8 cellular contexts compared by ENCODE assay signal in genomic region chr3:194323785-194324735, GRCh38. TPM values are rescaled to one million over a fixed set of nuclear protein-coding genes. Genes with fewer than 3 reads are reported as not detected.
DNase-seq lines count a peak whose midpoint lies in the region; ATAC-seq, FAIRE-seq and TF ChIP-seq lines count a peak whose summit lies in the region.

No MANE protein-coding gene starts in this region.

- FAIRE-seq in kidney (lab: Jason Lieb, UNC): no peak

- intact Hi-C loops in kidney (cut with DNase I): no loop called here

- H3K36me3 ChIP-seq in kidney (ENCODE audit: control insufficient read depth in 1 of 2, insufficient read depth in 2 of 2, low read length in 2 of 2) (no peaks in the 10 kb centered on the region), stomach smooth muscle (ENCODE audit: control insufficient read depth in 2 of 2, insufficient read depth in 2 of 2, low read length in 2 of 2) (no peaks in the 10 kb centered on the region)

- H3K27me3 ChIP-seq in stomach smooth muscle (ENCODE audit: control insufficient read depth in 1 of 2, insufficient read depth in 2 of 2, low read length in 2 of 2): no peaks in the 10 kb centered on the region

- H3K4me3 ChIP-seq in GM12875 (ENCODE audit: low read depth, low read length) (peak overlapping the region; percentile 44), kidney (ENCODE audit: low read length in 2 of 2) (peak overlapping the region; percentile 12 to 22), stomach smooth muscle (ENCODE audit: low read length in 2 of 2) (peak overlapping the region; percentile 72 to 74)

- H3K9me3 ChIP-seq in kidney (ENCODE audit: control insufficient read depth in 1 of 2, low read length in 2 of 2) (peaks cover 0 to 3% of the 10 kb centered on the region in 2 donors), stomach smooth muscle (ENCODE audit: control insufficient read depth in 2 of 2, low read length in 2 of 2) (peaks cover 2 to 6% of the 10 kb centered on the region in 2 donors)

- H3K4me1 ChIP-seq in kidney (ENCODE audit: control insufficient read depth in 1 of 2, insufficient read depth in 1 of 2, low read depth in 1 of 2, low read length in 2 of 2) (peaks cover 5 to 11% of the 10 kb centered on the region in 2 donors), stomach smooth muscle (ENCODE audit: control insufficient read depth, insufficient read depth, low read length) (peaks cover 12% of the 10 kb centered on the region)

- no peak overlapping the region for H3K27ac Mint-ChIP-seq in activated naive CD4-positive, alpha-beta T cell treated with anti-CD3 and anti-CD28 coated beads, Interleukin-2, amount 50 U/mL, for 72 hours

- ATAC-seq in HG03280 (IDR thresholded peaks at IDR 0.05; ENCODE audit: unreplicated experiment): peak; percentile 43
- peak; percentile 53 to 76 for ATAC-seq in activated naive CD4-positive, alpha-beta T cell treated with anti-CD3 and anti-CD28 coated beads, Interleukin-2, amount 50 U/mL, for 72 hours

- DNase-seq in activated naive CD4-positive, alpha-beta T cell treated with anti-CD3 and anti-CD28 coated beads, Interleukin-2, amount 50 U/mL, for 72 hours (ENCODE audit: low spot score in 2 of 2): peak in 1 of 2 donors; percentile 45
- DNase-seq in kidney (no peak), SHP77 (lab: John Stamatoyannopoulos, UW) (no peak), GF-D8 (lab: John Stamatoyannopoulos, UW) (no peak), midbrain (lab: John Stamatoyannopoulos, UW) (no peak)

- H3K27ac ChIP-seq in kidney (ENCODE audit: low read depth in 2 of 2, low read length in 2 of 2) (no peak overlapping the region), stomach smooth muscle (ENCODE audit: low read length) (peak overlapping the region; percentile 62)

- peaks cover 7 to 9% of the 10 kb centered on the region in 2 donors for H3K36me3 Mint-ChIP-seq in activated naive CD4-positive, alpha-beta T cell treated with anti-CD3 and anti-CD28 coated beads, Interleukin-2, amount 50 U/mL, for 72 hours

- peaks cover 7 to 8% of the 10 kb centered on the region in 2 donors for H3K9me3 Mint-ChIP-seq in activated naive CD4-positive, alpha-beta T cell treated with anti-CD3 and anti-CD28 coated beads, Interleukin-2, amount 50 U/mL, for 72 hours

- H3K9ac ChIP-seq in kidney (ENCODE audit: low read length in 2 of 2) (no peak overlapping the region), stomach smooth muscle (ENCODE audit: low read length in 2 of 2) (peak overlapping the region; percentile 47)

- TF ChIP-seq CTCF in GM12875 (IDR thresholded peaks at IDR 0.05; ENCODE audit: borderline replicate concordance, insufficient read depth, low read depth, low read length) (no peak), kidney (IDR thresholded peaks at IDR 0.05; ENCODE audit: borderline replicate concordance, extremely low read depth, insufficient read depth) (no peak)

RNA-seq across cellular contexts. Expression of gene CPN2, which starts 27.1 kb away (rescaled TPM):
- total RNA-seq in activated naive CD4-positive, alpha-beta T cell treated with anti-CD3 and anti-CD28 coated beads, Interleukin-2, amount 50 U/mL, for 72 hours: not detected
- total RNA-seq in kidney: 0.72 TPM
- polyA plus RNA-seq in kidney (ENCODE audit: insufficient read depth, low read depth, low replicate concordance): 15.8 TPM

RNA-seq across cellular contexts. Expression of gene LRRC15, which starts 45.5 kb away (rescaled TPM):
- total RNA-seq in activated naive CD4-positive, alpha-beta T cell treated with anti-CD3 and anti-CD28 coated beads, Interleukin-2, amount 50 U/mL, for 72 hours: not detected
- total RNA-seq in kidney: 0.63 TPM
- 0.09 TPM for polyA plus RNA-seq in kidney (ENCODE audit: insufficient read depth, low read depth, low replicate concordance)

Comparison
In these comparisons a context has a peak if more than half of its experiments do, and no peak if none do; other contexts are left out.
1. H3K4me3 ChIP-seq: peak in every context shown above with its lines; median percentile 73 in stomach smooth muscle; 44 in GM12875; 17 in kidney.
2. H3K9ac ChIP-seq: peak in stomach smooth muscle (2 of 2); none in kidney (0 of 2).